1 cellular context compared by ENCODE assay signal in the genomic region with DNA sequence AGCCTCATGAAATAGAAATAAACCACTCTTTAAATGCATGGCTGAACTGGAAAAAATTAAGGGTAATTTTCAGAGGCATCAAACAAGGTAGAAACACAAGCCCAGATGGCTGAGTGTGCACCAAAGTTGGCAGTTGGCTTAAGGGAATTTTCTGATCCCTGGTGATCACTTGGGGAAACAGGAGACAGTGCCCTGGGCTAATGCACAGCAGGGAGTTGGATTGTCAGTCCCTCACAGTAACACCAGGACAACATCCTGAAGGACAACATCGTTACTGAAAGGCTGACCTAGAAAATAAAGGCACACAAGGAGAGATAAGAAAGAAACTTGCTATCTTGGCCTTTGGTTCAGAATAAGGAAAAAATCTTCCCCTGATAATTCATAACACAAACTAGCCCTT.
TF ChIP-seq lines count a peak whose summit lies in the region.

No MANE protein-coding gene starts in this region.

TF ChIP-seq in SK-N-SH treated with all-trans-retinoic acid at 6 μM for 48 hours, 23 proteins besides CTCF, POLR2A, EP300 and RAD21 (continued from another document):
- TF ChIP-seq, protein P1, sequence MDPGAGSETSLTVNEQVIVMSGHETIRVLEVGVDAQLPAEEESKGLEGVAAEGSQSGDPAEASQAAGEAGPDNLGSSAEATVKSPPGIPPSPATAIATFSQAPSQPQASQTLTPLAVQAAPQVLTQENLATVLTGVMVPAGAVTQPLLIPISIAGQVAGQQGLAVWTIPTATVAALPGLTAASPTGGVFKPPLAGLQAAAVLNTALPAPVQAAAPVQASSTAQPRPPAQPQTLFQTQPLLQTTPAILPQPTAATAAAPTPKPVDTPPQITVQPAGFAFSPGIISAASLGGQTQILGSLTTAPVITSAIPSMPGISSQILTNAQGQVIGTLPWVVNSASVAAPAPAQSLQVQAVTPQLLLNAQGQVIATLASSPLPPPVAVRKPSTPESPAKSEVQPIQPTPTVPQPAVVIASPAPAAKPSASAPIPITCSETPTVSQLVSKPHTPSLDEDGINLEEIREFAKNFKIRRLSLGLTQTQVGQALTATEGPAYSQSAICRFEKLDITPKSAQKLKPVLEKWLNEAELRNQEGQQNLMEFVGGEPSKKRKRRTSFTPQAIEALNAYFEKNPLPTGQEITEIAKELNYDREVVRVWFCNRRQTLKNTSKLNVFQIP (CRISPR knock-in tag; IDR thresholded peaks at IDR 0.05; ENCODE audit: borderline replicate concordance, low read depth) = no peak
- no peak for TF ChIP-seq ZNF565 (CRISPR knock-in tag; conservative IDR thresholded peaks at IDR 0.05; ENCODE audit: low read depth)
- no peak for TF ChIP-seq BACH2 (CRISPR knock-in tag; IDR thresholded peaks at IDR 0.05; ENCODE audit: borderline replicate concordance)
- no peak for TF ChIP-seq ARNTL (CRISPR knock-in tag; IDR thresholded peaks at IDR 0.05; ENCODE audit: borderline replicate concordance, low read depth)
